In genomic region chr9:137114613-137115393, GRCh38 we compare ENCODE assay signal across 7 cellular contexts. TPM values are rescaled to one million over a fixed set of nuclear protein-coding genes. Genes with fewer than 3 reads are reported as not detected.
DNase-seq lines count a peak whose midpoint lies in the region; ATAC-seq and TF ChIP-seq lines count a peak whose summit lies in the region.

Gene DPP7, minus strand, starts transcription at chr9:137114733. Its CDS starts 20 bp downstream, at chr9:137114713.

- H3K27ac Mint-ChIP-seq in effector memory CD8-positive, alpha-beta T cell = peak within 1 kb of the TSS in 1 of 2 donors; percentile 59
- no peak within 1 kb of the TSS for H3K27ac Mint-ChIP-seq in mesothelial cell of epicardium

- H3K4me3 Mint-ChIP-seq in effector memory CD8-positive, alpha-beta T cell = peak within 1 kb of the TSS; percentile 75 to 77
- H3K4me3 Mint-ChIP-seq in mesothelial cell of epicardium = peak within 1 kb of the TSS; percentile 58

- H3K4me1 Mint-ChIP-seq in effector memory CD8-positive, alpha-beta T cell (ENCODE audit: low read depth in 2 of 2) = peaks cover 0 to 7% of the 10 kb centered on the region in 2 donors
- H3K4me1 Mint-ChIP-seq in mesothelial cell of epicardium = peaks cover 14% of the 10 kb centered on the region

- H3K27me3 Mint-ChIP-seq in effector memory CD8-positive, alpha-beta T cell = no peaks in the 10 kb centered on the region
- no peaks in the 10 kb centered on the region for H3K27me3 Mint-ChIP-seq in mesothelial cell of epicardium (ENCODE audit: low read depth)

- no peaks in the 10 kb centered on the region for H3K9me3 Mint-ChIP-seq in effector memory CD8-positive, alpha-beta T cell
- H3K9me3 Mint-ChIP-seq in mesothelial cell of epicardium = no peaks in the 10 kb centered on the region

- peak; percentile 53 for DNase-seq in NCI-H510A (lab: John Stamatoyannopoulos, UW)
- DNase-seq in activated CD8-positive, alpha-beta memory T cell treated with anti-CD3 and anti-CD28 coated beads for 24 hours = peak; percentile 91
- DNase-seq in effector memory CD8-positive, alpha-beta T cell = peak; percentile 72 to 78 (median 76)
- peak; percentile 26 to 54 for DNase-seq in mesothelial cell of epicardium (ENCODE audit: low spot score in 2 of 2, unreplicated experiment in 2 of 2)
- DNase-seq in stimulated activated CD8-positive, alpha-beta memory T cell treated with anti-CD3 and anti-CD28 coated beads, Interleukin-15, amount 100 ng/mL, for 48 hours (ENCODE audit: low read depth in 2 of 2) = peak; percentile 67 to 68

- H3K36me3 Mint-ChIP-seq in effector memory CD8-positive, alpha-beta T cell (ENCODE audit: insufficient read depth) = peaks cover 4% of the 10 kb centered on the region
- peaks cover 3% of the 10 kb centered on the region for H3K36me3 Mint-ChIP-seq in mesothelial cell of epicardium

- TF ChIP-seq POLR2A in GM18505 (IDR thresholded peaks at IDR 0.05; ENCODE audit: borderline replicate concordance, extremely low read depth, insufficient read depth, insufficient read length) = peak; percentile 71

- no peak for TF ChIP-seq CTCF in mesothelial cell of epicardium (IDR thresholded peaks at IDR 0.05; ENCODE audit: unreplicated experiment)

- peak; percentile 61 for ATAC-seq in GM18505 (IDR thresholded peaks at IDR 0.05; ENCODE audit: unreplicated experiment)
- ATAC-seq in HG02678 (IDR thresholded peaks at IDR 0.05; ENCODE audit: unreplicated experiment) = peak; percentile 83
- peak; percentile 94 for ATAC-seq in effector memory CD8-positive, alpha-beta T cell (replicated peaks)

RNA-seq across cellular contexts. Expression of gene DPP7, which starts in this region (rescaled TPM):
- total RNA-seq in mesothelial cell of epicardium = 149 to 159 TPM (median 157 TPM) in 3 replicates

Comparison
In these comparisons a context has a peak if more than half of its experiments do, and no peak if none do; other contexts are left out.
1. Peak in every context shown above with its lines: DNase-seq and ATAC-seq.
2. DNase-seq: peak in every context shown above with its lines; median percentile 91 in activated CD8-positive, alpha-beta memory T cell treated with anti-CD3 and anti-CD28 coated beads for 24 hours; 76 in effector memory CD8-positive, alpha-beta T cell; 68 in stimulated activated CD8-positive, alpha-beta memory T cell treated with anti-CD3 and anti-CD28 coated beads, Interleukin-15, amount 100 ng/mL, for 48 hours; 53 in NCI-H510A; 40 in mesothelial cell of epicardium.